Comparison of ENCODE assay signal across 1 cellular context in the genomic region with DNA sequence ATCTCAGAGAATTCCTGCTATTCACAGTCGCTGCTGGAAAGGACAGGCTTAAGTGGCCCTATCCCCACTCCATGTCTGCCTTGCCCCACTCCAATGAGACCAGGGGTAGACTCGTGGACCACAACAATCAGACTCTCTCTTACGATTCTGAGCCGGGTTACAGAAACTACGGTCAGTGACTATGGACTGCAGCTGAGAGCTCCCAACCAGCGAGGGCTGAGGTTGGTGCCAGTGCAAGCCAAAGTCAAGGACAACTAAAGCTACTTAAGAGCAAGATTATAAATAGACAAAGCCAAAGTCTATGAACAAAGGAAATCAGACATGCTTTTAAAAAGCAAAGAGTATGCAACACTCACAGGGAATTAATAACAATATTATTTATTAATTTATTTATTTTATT.
TF ChIP-seq lines count a peak whose summit lies in the region.

No MANE protein-coding gene starts in this region.

TF ChIP-seq in K562, 482 proteins besides CTCF, POLR2A, EP300 and RAD21:
- TF ChIP-seq, protein P1, sequence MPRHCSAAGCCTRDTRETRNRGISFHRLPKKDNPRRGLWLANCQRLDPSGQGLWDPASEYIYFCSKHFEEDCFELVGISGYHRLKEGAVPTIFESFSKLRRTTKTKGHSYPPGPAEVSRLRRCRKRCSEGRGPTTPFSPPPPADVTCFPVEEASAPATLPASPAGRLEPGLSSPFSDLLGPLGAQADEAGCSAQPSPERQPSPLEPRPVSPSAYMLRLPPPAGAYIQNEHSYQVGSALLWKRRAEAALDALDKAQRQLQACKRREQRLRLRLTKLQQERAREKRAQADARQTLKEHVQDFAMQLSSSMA (CRISPR knock-in tag; IDR thresholded peaks at IDR 0.05) = no peak
- TF ChIP-seq ZNF282 (CRISPR knock-in tag; IDR thresholded peaks at IDR 0.05) = no peak
- no peak for TF ChIP-seq SIX5 (IDR thresholded peaks at IDR 0.05; ENCODE audit: borderline replicate concordance in 1 of 2, insufficient read depth in 1 of 2, low read depth in 1 of 2, low read length in 2 of 2)
- no peak for TF ChIP-seq DMBX1 (CRISPR knock-in tag; IDR thresholded peaks at IDR 0.05; ENCODE audit: borderline replicate concordance)
- TF ChIP-seq, protein P2, sequence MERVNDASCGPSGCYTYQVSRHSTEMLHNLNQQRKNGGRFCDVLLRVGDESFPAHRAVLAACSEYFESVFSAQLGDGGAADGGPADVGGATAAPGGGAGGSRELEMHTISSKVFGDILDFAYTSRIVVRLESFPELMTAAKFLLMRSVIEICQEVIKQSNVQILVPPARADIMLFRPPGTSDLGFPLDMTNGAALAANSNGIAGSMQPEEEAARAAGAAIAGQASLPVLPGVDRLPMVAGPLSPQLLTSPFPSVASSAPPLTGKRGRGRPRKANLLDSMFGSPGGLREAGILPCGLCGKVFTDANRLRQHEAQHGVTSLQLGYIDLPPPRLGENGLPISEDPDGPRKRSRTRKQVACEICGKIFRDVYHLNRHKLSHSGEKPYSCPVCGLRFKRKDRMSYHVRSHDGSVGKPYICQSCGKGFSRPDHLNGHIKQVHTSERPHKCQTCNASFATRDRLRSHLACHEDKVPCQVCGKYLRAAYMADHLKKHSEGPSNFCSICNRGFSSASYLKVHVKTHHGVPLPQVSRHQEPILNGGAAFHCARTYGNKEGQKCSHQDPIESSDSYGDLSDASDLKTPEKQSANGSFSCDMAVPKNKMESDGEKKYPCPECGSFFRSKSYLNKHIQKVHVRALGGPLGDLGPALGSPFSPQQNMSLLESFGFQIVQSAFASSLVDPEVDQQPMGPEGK (CRISPR knock-in tag; IDR thresholded peaks at IDR 0.05; ENCODE audit: borderline replicate concordance) = no peak
- TF ChIP-seq U2AF1 (optimal IDR thresholded peaks at IDR 0.05; ENCODE audit: low read depth, low read length) = no peak
- TF ChIP-seq, protein P3, sequence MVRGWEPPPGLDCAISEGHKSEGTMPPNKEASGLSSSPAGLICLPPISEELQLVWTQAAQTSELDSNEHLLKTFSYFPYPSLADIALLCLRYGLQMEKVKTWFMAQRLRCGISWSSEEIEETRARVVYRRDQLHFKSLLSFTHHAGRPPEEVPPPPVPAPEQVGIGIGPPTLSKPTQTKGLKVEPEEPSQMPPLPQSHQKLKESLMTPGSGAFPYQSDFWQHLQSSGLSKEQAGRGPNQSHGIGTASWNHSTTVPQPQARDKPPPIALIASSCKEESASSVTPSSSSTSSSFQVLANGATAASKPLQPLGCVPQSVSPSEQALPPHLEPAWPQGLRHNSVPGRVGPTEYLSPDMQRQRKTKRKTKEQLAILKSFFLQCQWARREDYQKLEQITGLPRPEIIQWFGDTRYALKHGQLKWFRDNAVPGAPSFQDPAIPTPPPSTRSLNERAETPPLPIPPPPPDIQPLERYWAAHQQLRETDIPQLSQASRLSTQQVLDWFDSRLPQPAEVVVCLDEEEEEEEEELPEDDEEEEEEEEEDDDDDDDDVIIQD (CRISPR knock-in tag; IDR thresholded peaks at IDR 0.05) = no peak
- TF ChIP-seq, protein P4, sequence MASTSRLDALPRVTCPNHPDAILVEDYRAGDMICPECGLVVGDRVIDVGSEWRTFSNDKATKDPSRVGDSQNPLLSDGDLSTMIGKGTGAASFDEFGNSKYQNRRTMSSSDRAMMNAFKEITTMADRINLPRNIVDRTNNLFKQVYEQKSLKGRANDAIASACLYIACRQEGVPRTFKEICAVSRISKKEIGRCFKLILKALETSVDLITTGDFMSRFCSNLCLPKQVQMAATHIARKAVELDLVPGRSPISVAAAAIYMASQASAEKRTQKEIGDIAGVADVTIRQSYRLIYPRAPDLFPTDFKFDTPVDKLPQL (IDR thresholded peaks at IDR 0.05; ENCODE audit: extremely low read depth, insufficient read length) = no peak
- no peak for TF ChIP-seq BRF1 (IDR thresholded peaks at IDR 0.05; ENCODE audit: borderline replicate concordance, extremely low read depth, insufficient read length)
- TF ChIP-seq ZKSCAN8 (CRISPR knock-in tag; IDR thresholded peaks at IDR 0.05) = no peak
TF ChIP-seq in K562: peak in this region for 0.
